ENCODE assay signal across 9 cellular contexts in genomic region chr12:55072093-55072492, GRCh38. TPM values are rescaled to one million over a fixed set of nuclear protein-coding genes. Genes with fewer than 3 reads are reported as not detected.
A peak's percentile ranks its signal among the peaks of the same experiment; 100 is the strongest.
DNase-seq lines count a peak whose midpoint lies in the region; ATAC-seq, FAIRE-seq and TF ChIP-seq lines count a peak whose summit lies in the region.
"Had no signal": no experiment of that assay in that cellular context is flagged by ENCODE, and none has a peak within 500 bp of the region (broad histone marks: within the 10 kb centered on the region; RNA-seq: fewer than 3 reads in every experiment).

No MANE protein-coding gene starts in this region.

- CTCF ChIA-PET in AG04449 (lab: Yijun Ruan, JAX), result interaction anchor here (0.9 to 17.4 kb wide), 17 partner anchors 9 to 370 kb away, joined by 3 to 272 read pairs (median 4); partner anchors contain the start of gene TESPA1

- H3K4me3 ChIP-seq in AG04449 (ENCODE audit: low read depth, low read length) (no peak overlapping the region), adrenal gland (no peak overlapping the region), keratinocyte (ENCODE audit: control insufficient read depth in 2 of 3, extremely low read depth in 1 of 3, insufficient read depth in 2 of 3, low read depth in 1 of 3, low read length in 3 of 3) (no peak overlapping the region), vagina (no peak overlapping the region)

- H3K9me1 ChIP-seq in keratinocyte (ENCODE audit: control insufficient read depth, extremely low read depth, insufficient read depth, low read length), result no peaks in the 10 kb centered on the region

- intact Hi-C loops in adrenal gland (cut with DNase I) (loop anchor here (2.0 to 5.0 kb wide), 2 partner anchors 79 to 80 kb away; no protein-coding TSS in a partner anchor), vagina (cut with DNase I) (no loop called here)

- H3K4me1 ChIP-seq in adrenal gland (replicated peaks in 1 of 2) (no peaks in the 10 kb centered on the region), keratinocyte (ENCODE audit: control insufficient read depth, extremely low read depth, insufficient read depth, low read length) (no peaks in the 10 kb centered on the region), vagina (no peaks in the 10 kb centered on the region)

- no peak overlapping the region for H3K4me2 ChIP-seq in keratinocyte (ENCODE audit: control insufficient read depth, extremely low read depth, insufficient read depth, low read depth, low read length)

- H3K9me3 ChIP-seq in adrenal gland (replicated peaks in 1 of 3) (no peaks in the 10 kb centered on the region), keratinocyte (ENCODE audit: control insufficient read depth, low read depth, low read length) (no peaks in the 10 kb centered on the region), vagina (no peaks in the 10 kb centered on the region)

- no peak for TF ChIP-seq POLR2A in adrenal gland (IDR thresholded peaks at IDR 0.05)
- no peak for TF ChIP-seq POLR2A in vagina (IDR thresholded peaks at IDR 0.05)

- POLR2A ChIA-PET in AG04449 (lab: Yijun Ruan, JAX), result no interaction called here

- H3K27me3 ChIP-seq in adrenal gland (peaks cover 13% of the 10 kb centered on the region), keratinocyte (ENCODE audit: control insufficient read depth, extremely low read depth, insufficient read depth, low read length) (no peaks in the 10 kb centered on the region), vagina (no peaks in the 10 kb centered on the region)

- no peaks in the 10 kb centered on the region for H3K79me2 ChIP-seq in keratinocyte (ENCODE audit: control insufficient read depth, insufficient read depth, low read length)

- FAIRE-seq in keratinocyte (lab: Jason Lieb, UNC), result no peak

- no peak overlapping the region for H2AFZ ChIP-seq in keratinocyte (ENCODE audit: control insufficient read depth, low read length)

- DNase-seq in AG04449 (ENCODE audit: low read depth, low spot score), result no peak
- peak; percentile 38 to 72 (median 65) for DNase-seq in T-helper 1 cell
- peak; percentile 26 to 82 (median 51) for DNase-seq in adrenal gland
- DNase-seq in keratinocyte (ENCODE audit: low read depth, low spot score), result no peak
- peak; percentile 68 for DNase-seq in stimulated activated CD8-positive, alpha-beta memory T cell treated with anti-CD3 and anti-CD28 coated beads, Interleukin-15, amount 100 ng/mL, for 1 hour (ENCODE audit: low read depth)
- DNase-seq in vagina (ENCODE audit: extremely low spot score in 2 of 2), result no peak

- peak; percentile 34 for TF ChIP-seq CTCF in AG04449 (IDR thresholded peaks at IDR 0.05; ENCODE audit: insufficient read depth, low read length, missing control alignments)
- peak; percentile 75 for TF ChIP-seq CTCF in LNCAP (IDR thresholded peaks at IDR 0.05)
- peak in 4 of 6 experiments; percentile 24 to 42 (median 38) for TF ChIP-seq CTCF in adrenal gland (IDR thresholded peaks at IDR 0.05)
- peak; percentile 58 to 76 (median 75) for TF ChIP-seq CTCF in keratinocyte (optimal IDR thresholded peaks at IDR 0.05 in 1 of 3, IDR thresholded peaks at IDR 0.05 in 1 of 3, conservative IDR thresholded peaks at IDR 0.05 in 1 of 3; ENCODE audit: extremely low read depth in 1 of 3, insufficient read depth in 2 of 3, low read length in 3 of 3)
- TF ChIP-seq CTCF in vagina (IDR thresholded peaks at IDR 0.05), result no peak

- WGBS in adrenal gland, 4 donors, result 45 to 88% (median 49%) methylated on average over 1 to 3 of the region's 3 CpGs

- H4K20me1 ChIP-seq in keratinocyte (ENCODE audit: control insufficient read depth, extremely low read depth, insufficient read depth, low read length), result no peaks in the 10 kb centered on the region

- dilution Hi-C loops in keratinocyte (cut with MboI; ENCODE audit: extremely low pct_ligation_motif_present, low sequenced_read_pairs), result no loop called here

- no peak overlapping the region for H3K9ac ChIP-seq in keratinocyte (ENCODE audit: control insufficient read depth, extremely low read depth, insufficient read depth, low read length)

- ATAC-seq in GM18909 (IDR thresholded peaks at IDR 0.05; ENCODE audit: poor library complexity, unreplicated experiment), result peak; percentile 67

- H3K36me3 ChIP-seq in adrenal gland (replicated peaks in 1 of 2), result no peaks in the 10 kb centered on the region
- H3K36me3 ChIP-seq in keratinocyte (ENCODE audit: control insufficient read depth in 2 of 2, extremely low read depth in 1 of 2, insufficient read depth in 2 of 2, low read length in 2 of 2), result no peaks in the 10 kb centered on the region
- no peaks in the 10 kb centered on the region for H3K36me3 ChIP-seq in vagina

- H3K27ac ChIP-seq in adrenal gland (no peak overlapping the region), keratinocyte (ENCODE audit: control insufficient read depth, insufficient read depth, low read length) (no peak overlapping the region), vagina (no peak overlapping the region)

RNA-seq across cellular contexts. Expression of gene NEUROD4, which starts 52.3 kb away (rescaled TPM):
- total RNA-seq in adrenal gland (1 to 10 TPM in 3 of 8 donors, not detected in 5; 1.1 to 1.7 (median 1.3) TPM), vagina (not detected)
- polyA plus RNA-seq in adrenal gland (1 to 10 TPM in 2 of 3 donors, under 1 TPM in 1; 0.17 to 3.3 (median 1.1) TPM), keratinocyte (not detected in 3 replicates)
- polyA plus RNA-seq in keratinocyte (2011; ENCODE audit: low read depth), result not detected
- not detected in 2 replicates for polyA plus RNA-seq in keratinocyte (2011; cell fraction: cytosol; rRNA removed)
- not detected in 2 replicates for polyA plus RNA-seq in keratinocyte (2011; cell fraction: nucleus; rRNA removed)
- not detected in 2 replicates for polyA plus RNA-seq in keratinocyte (2012; ENCODE audit: low replicate concordance)
- not detected in 3 replicates for polyA minus RNA-seq in keratinocyte
- polyA minus RNA-seq in keratinocyte (2011; cell fraction: cytosol; rRNA and poly(A)+ RNA removed), result not detected
- polyA minus RNA-seq in keratinocyte (2011; cell fraction: nucleus; rRNA and poly(A)+ RNA removed), result not detected in 2 replicates
- total RNA-seq: lower leg skin had no signal

RNA-seq across cellular contexts. Expression of gene OR9K2, which starts 54.1 kb away (rescaled TPM):
- total RNA-seq in adrenal gland, result not detected
- polyA plus RNA-seq in adrenal gland, result not detected
- not detected in 3 replicates for polyA plus RNA-seq in keratinocyte
- not detected for polyA plus RNA-seq in keratinocyte (2011; ENCODE audit: low read depth)
- polyA plus RNA-seq in keratinocyte (2011; cell fraction: cytosol; rRNA removed), result not detected in 2 replicates
- polyA plus RNA-seq in keratinocyte (2011; cell fraction: nucleus; rRNA removed), result not detected in 2 replicates
- polyA plus RNA-seq in keratinocyte (2012; ENCODE audit: low replicate concordance), result not detected in 2 replicates
- not detected in 3 replicates for polyA minus RNA-seq in keratinocyte
- not detected for polyA minus RNA-seq in keratinocyte (2011; cell fraction: cytosol; rRNA and poly(A)+ RNA removed)
- not detected in 2 replicates for polyA minus RNA-seq in keratinocyte (2011; cell fraction: nucleus; rRNA and poly(A)+ RNA removed)
- total RNA-seq in vagina, result not detected
- total RNA-seq: lower leg skin had no signal

Comparison
In these comparisons a context has a peak if more than half of its experiments do, and no peak if none do; other contexts are left out.
1. DNase-seq: peak in T-helper 1 cell (5 of 5), adrenal gland (7 of 7) and stimulated activated CD8-positive, alpha-beta memory T cell treated with anti-CD3 and anti-CD28 coated beads, Interleukin-15, amount 100 ng/mL, for 1 hour (single experiment); none in AG04449 (single experiment), keratinocyte (single experiment) and vagina (0 of 2).
2. CTCF ChIP-seq: peak in AG04449 (single experiment), LNCAP (single experiment), adrenal gland (4 of 6) and keratinocyte (3 of 3); none in vagina (0 of 3).